Comparison of ENCODE assay signal across 1 cellular context in the genomic region with DNA sequence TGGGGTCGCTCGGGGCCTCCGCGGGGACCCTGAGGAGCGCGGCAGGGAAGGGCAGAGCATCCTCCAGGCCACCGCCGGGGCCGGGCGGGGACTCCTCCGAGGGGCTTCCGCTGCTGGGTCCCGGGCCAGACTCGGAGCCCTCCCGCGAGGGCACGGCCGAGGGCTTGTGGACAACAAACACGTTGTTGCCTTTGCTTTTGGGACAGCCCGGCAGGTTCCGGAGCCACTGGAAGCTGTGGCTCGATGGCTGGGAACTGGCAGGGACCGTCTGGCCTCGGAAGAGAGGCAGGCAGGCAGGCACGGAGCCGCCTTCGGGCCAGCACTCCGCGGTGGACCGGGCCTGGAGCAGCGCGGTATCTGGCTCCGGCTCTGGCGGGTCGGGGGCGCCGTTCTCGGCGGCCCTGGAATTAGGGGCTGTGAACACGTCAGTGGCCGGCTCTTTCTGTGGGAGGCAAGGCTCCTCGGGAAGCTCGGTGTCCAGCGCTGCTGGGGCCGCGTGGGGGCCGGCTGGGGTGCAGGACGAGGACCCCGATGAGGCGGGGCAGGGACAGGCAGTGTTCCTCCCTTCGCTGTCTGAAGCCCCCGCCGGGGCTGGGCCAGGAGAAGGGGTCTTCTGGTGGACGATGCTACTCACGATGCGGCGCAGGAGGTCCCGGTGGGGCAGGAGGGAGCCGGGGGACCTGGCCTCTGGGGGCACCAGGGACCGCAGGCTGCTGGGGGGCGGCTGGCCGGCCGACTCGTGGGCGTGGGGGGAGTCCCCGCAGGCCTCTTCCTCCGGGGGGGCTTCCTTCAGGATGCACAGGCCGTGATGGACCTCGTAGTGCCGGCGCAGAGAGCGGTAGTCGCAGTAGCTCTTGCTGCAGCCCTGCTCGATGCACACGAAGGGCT.
TF ChIP-seq lines count a peak whose summit lies in the region.

No MANE protein-coding gene starts in this region.

TF ChIP-seq in SK-N-SH treated with all-trans-retinoic acid at 6 μM for 48 hours, 23 proteins besides CTCF, POLR2A, EP300 and RAD21 (continued from another document):
- TF ChIP-seq, protein P1, sequence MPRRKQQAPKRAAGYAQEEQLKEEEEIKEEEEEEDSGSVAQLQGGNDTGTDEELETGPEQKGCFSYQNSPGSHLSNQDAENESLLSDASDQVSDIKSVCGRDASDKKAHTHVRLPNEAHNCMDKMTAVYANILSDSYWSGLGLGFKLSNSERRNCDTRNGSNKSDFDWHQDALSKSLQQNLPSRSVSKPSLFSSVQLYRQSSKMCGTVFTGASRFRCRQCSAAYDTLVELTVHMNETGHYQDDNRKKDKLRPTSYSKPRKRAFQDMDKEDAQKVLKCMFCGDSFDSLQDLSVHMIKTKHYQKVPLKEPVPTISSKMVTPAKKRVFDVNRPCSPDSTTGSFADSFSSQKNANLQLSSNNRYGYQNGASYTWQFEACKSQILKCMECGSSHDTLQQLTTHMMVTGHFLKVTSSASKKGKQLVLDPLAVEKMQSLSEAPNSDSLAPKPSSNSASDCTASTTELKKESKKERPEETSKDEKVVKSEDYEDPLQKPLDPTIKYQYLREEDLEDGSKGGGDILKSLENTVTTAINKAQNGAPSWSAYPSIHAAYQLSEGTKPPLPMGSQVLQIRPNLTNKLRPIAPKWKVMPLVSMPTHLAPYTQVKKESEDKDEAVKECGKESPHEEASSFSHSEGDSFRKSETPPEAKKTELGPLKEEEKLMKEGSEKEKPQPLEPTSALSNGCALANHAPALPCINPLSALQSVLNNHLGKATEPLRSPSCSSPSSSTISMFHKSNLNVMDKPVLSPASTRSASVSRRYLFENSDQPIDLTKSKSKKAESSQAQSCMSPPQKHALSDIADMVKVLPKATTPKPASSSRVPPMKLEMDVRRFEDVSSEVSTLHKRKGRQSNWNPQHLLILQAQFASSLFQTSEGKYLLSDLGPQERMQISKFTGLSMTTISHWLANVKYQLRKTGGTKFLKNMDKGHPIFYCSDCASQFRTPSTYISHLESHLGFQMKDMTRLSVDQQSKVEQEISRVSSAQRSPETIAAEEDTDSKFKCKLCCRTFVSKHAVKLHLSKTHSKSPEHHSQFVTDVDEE (CRISPR knock-in tag; IDR thresholded peaks at IDR 0.05): no peak
- TF ChIP-seq GLIS3 (CRISPR knock-in tag; IDR thresholded peaks at IDR 0.05) (no peak), ZNF565 (CRISPR knock-in tag; conservative IDR thresholded peaks at IDR 0.05; ENCODE audit: low read depth) (no peak)
